8 cellular contexts compared by ENCODE assay signal in the genomic region with DNA sequence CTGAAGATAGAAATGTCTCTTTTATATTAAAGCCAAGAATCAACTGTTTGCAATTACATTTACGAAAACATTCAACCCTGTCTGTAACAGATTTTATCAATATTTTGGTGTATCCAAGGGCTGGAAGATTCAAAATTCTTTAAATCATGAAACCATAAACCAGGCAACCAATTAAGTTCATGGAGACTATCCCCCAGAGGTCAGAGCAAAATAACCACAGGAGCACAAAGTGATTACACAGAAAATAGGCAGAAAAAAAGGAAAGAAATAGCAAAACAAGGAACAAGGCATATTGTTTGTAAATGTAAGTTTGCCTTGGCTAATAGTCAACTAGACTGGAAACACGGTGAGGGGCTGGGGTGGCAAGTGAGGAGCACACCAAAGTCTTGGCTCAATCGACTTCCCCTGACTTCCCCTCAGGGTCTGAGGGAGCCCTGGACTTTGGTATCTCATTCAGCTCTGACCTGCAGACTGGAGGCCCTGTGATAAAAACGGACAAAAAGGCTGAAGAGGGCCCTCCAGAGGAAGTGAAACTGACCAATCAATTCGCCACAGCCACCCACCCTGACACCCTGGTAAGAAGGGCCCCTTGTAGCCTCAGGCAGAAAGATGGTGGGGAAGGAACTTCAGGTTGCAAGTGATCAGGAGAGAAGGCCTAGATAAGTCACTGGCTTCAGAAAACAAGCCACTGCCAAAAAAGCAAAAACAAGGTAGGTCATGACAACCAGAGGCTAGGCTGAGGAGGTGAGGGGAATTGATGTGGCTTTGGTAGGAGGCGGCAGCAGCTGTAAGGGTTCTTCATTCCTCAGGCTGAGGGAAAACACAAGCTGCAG. TPM values are rescaled to one million over a fixed set of nuclear protein-coding genes. Genes with fewer than 3 reads are reported as not detected.
A peak's percentile ranks its signal among the peaks of the same experiment; 100 is the strongest.
DNase-seq lines count a peak whose midpoint lies in the region; ATAC-seq and TF ChIP-seq lines count a peak whose summit lies in the region.

No MANE protein-coding gene starts in this region.

- H3K4ac ChIP-seq in neuronal stem cell (ENCODE audit: low read length), result no peak overlapping the region

- peaks cover 22 to 41% of the 10 kb centered on the region in 2 donors for H3K4me1 ChIP-seq in neuronal stem cell (ENCODE audit: control insufficient read depth in 2 of 2, insufficient read depth in 1 of 2, low read depth in 1 of 2, low read length in 2 of 2)

- peaks cover 6% of the 10 kb centered on the region for H3K79me1 ChIP-seq in neuronal stem cell (ENCODE audit: low read depth, low read length)

- peaks cover 0 to 2% of the 10 kb centered on the region in 2 donors for H3K9me3 ChIP-seq in neuronal stem cell (replicated peaks in 1 of 2; ENCODE audit: control insufficient read depth in 2 of 2, insufficient read depth in 1 of 2, low read depth in 1 of 2, low read length in 2 of 2)

- H3K4me3 Mint-ChIP-seq in activated CD8-positive, alpha-beta memory T cell treated with anti-CD3 and anti-CD28 coated beads, Interleukin-2, amount 10 ng/mL, durations not matched to agents 7 days and 5 days, result peak overlapping the region; percentile 86

- no peak overlapping the region for H2AK5ac ChIP-seq in neuronal stem cell (ENCODE audit: low read depth, low read length)

- no peak overlapping the region for H4K8ac ChIP-seq in neuronal stem cell (ENCODE audit: low read depth, low read length)

- H3K36me3 ChIP-seq in neuronal stem cell (replicated peaks in 1 of 2; ENCODE audit: control insufficient read depth in 2 of 2, insufficient read depth in 2 of 2, low read length in 2 of 2), result peaks cover 0 to 3% of the 10 kb centered on the region in 2 donors

- H3K27ac Mint-ChIP-seq in activated CD8-positive, alpha-beta memory T cell treated with anti-CD3 and anti-CD28 coated beads, Interleukin-2, amount 10 ng/mL, durations not matched to agents 7 days and 5 days, result peak overlapping the region; percentile 90

- no peak overlapping the region for H2AFZ ChIP-seq in neuronal stem cell (ENCODE audit: low read length)

- H3K4me1 Mint-ChIP-seq in activated CD8-positive, alpha-beta memory T cell treated with anti-CD3 and anti-CD28 coated beads, Interleukin-2, amount 10 ng/mL, durations not matched to agents 7 days and 5 days, result peaks cover 65% of the 10 kb centered on the region

- H3K27ac ChIP-seq in neuronal stem cell (replicated peaks; ENCODE audit: low read length), result no peak overlapping the region

- peaks cover 4% of the 10 kb centered on the region for H3K9me3 Mint-ChIP-seq in activated CD8-positive, alpha-beta memory T cell treated with anti-CD3 and anti-CD28 coated beads, Interleukin-2, amount 10 ng/mL, durations not matched to agents 7 days and 5 days (ENCODE audit: low read depth)

- no peak overlapping the region for H2BK12ac ChIP-seq in neuronal stem cell (ENCODE audit: low read length)

- H2BK5ac ChIP-seq in neuronal stem cell (ENCODE audit: low read length), result no peak overlapping the region

- no peak overlapping the region for H2BK15ac ChIP-seq in neuronal stem cell (ENCODE audit: low read length)

- no peak overlapping the region for H3K23ac ChIP-seq in neuronal stem cell (ENCODE audit: low read depth, low read length, poor library complexity)

- H3K9ac ChIP-seq in neuronal stem cell (ENCODE audit: low read depth, low read length, poor library complexity), result no peak overlapping the region

- no peaks in the 10 kb centered on the region for H3K27me3 Mint-ChIP-seq in activated CD8-positive, alpha-beta memory T cell treated with anti-CD3 and anti-CD28 coated beads, Interleukin-2, amount 10 ng/mL, durations not matched to agents 7 days and 5 days

- no CpG with 5 or more reads among the region's 6 CpGs for WGBS in neuronal stem cell (ENCODE audit: extremely low coverage in 2 of 2, insufficient read length in 2 of 2, insufficient replicate concordance in 1 of 2), 2 donors

- ATAC-seq in activated CD8-positive, alpha-beta memory T cell treated with anti-CD3 and anti-CD28 coated beads, Interleukin-2, amount 10 ng/mL, durations not matched to agents 7 days and 5 days, result peak; percentile 8

- peak; percentile 4 for TF ChIP-seq POLR2A in erythroblast (IDR thresholded peaks at IDR 0.05; ENCODE audit: low read length)

- H2BK120ac ChIP-seq in neuronal stem cell (ENCODE audit: low read depth, low read length), result no peak overlapping the region

- peak overlapping the region; percentile 67 for H3K4me2 ChIP-seq in neuronal stem cell (ENCODE audit: insufficient read depth, low read length, poor library complexity, severe bottlenecking)

- no peak overlapping the region for H3K18ac ChIP-seq in neuronal stem cell (ENCODE audit: low read length)

- no peaks in the 10 kb centered on the region for H3K27me3 ChIP-seq in neuronal stem cell (ENCODE audit: control insufficient read depth in 3 of 3, insufficient read depth in 3 of 3, low read depth in 1 of 3, low read length in 3 of 3)

- CTCF ChIA-PET in activated CD8-positive, alpha-beta memory T cell treated with anti-CD3 and anti-CD28 coated beads, Interleukin-2, amount 10 ng/mL, durations not matched to agents 7 days and 5 days (lab: Charles Lee), result interaction anchor here (0.8 to 4.3 kb wide), 13 partner anchors 10 to 309 kb away, joined by 3 to 24 read pairs (median 4); a partner anchor contains a TSS

- DNase-seq in AG08395 (ENCODE audit: low spot score), result peak; percentile 33
- DNase-seq in GM19238 (ENCODE audit: insufficient read length, low spot score), result peak; percentile 58
- peak; percentile 46 for DNase-seq in M059J (ENCODE audit: low read depth)
- peak; percentile 57 for DNase-seq in activated CD8-positive, alpha-beta memory T cell treated with anti-CD3 and anti-CD28 coated beads, Interleukin-2, amount 10 ng/mL, durations not matched to agents 7 days and 5 days
- DNase-seq in erythroblast (lab: John Stamatoyannopoulos, UW), result peak; percentile 74 to 83
- no peak for DNase-seq in neuronal stem cell (ENCODE audit: low spot score)
- DNase-seq in SHP77 (lab: John Stamatoyannopoulos, UW), result no peak
- DNase-seq in SK-N-DZ (ENCODE audit: low spot score), result no peak

- H3K4me3 ChIP-seq in neuronal stem cell (ENCODE audit: low read length in 2 of 2), result peak overlapping the region; percentile 33 to 84

- no peak overlapping the region for H4K91ac ChIP-seq in neuronal stem cell (ENCODE audit: low read depth, low read length, poor library complexity)

- H3K14ac ChIP-seq in neuronal stem cell (ENCODE audit: low read length), result no peak overlapping the region

- peaks cover 18% of the 10 kb centered on the region for H3K36me3 Mint-ChIP-seq in activated CD8-positive, alpha-beta memory T cell treated with anti-CD3 and anti-CD28 coated beads, Interleukin-2, amount 10 ng/mL, durations not matched to agents 7 days and 5 days

RNA-seq across cellular contexts. Expression of a gene that starts 1.9 kb away (rescaled TPM):
- 9.6 and 11.0 TPM in 2 replicates for total RNA-seq in M059J (2014; rRNA removed; shearing (Covaris generic))
- total RNA-seq in activated CD8-positive, alpha-beta memory T cell treated with anti-CD3 and anti-CD28 coated beads, Interleukin-2, amount 10 ng/mL, durations not matched to agents 7 days and 5 days, result 10 to 100 TPM; 31.0 to 38.3 TPM
- 12.3 TPM for polyA plus RNA-seq in neuronal stem cell (2013, experiment 1 of 2)
- polyA plus RNA-seq in neuronal stem cell (2013, experiment 2 of 2), result 13.3 TPM
- 3.9 and 4.0 TPM in 2 replicates for polyA plus RNA-seq in SK-N-DZ (2014; cell fraction: cytosol; rRNA removed)
- polyA plus RNA-seq in SK-N-DZ (2014; cell fraction: nucleus; rRNA removed), result 6.9 and 20.1 TPM in 2 replicates

RNA-seq across cellular contexts. Expression of a gene that starts 47.7 kb away (rescaled TPM):
- 104 and 152 TPM in 2 replicates for total RNA-seq in M059J (2014; rRNA removed; shearing (Covaris generic))
- 10 to 100 TPM; 54.5 to 66.4 TPM for total RNA-seq in activated CD8-positive, alpha-beta memory T cell treated with anti-CD3 and anti-CD28 coated beads, Interleukin-2, amount 10 ng/mL, durations not matched to agents 7 days and 5 days
- 89.5 TPM for polyA plus RNA-seq in neuronal stem cell (2013, experiment 1 of 2)
- 91.3 TPM for polyA plus RNA-seq in neuronal stem cell (2013, experiment 2 of 2)
- polyA plus RNA-seq in SK-N-DZ (2014; cell fraction: cytosol; rRNA removed), result 32.6 and 33.7 TPM in 2 replicates
- polyA plus RNA-seq in SK-N-DZ (2014; cell fraction: nucleus; rRNA removed), result 8.5 and 11.4 TPM in 2 replicates

Comparison
In these comparisons a context has a peak if more than half of its experiments do, and no peak if none do; other contexts are left out.
1. DNase-seq: peak in AG08395 (single experiment), GM19238 (single experiment), M059J (single experiment), activated CD8-positive, alpha-beta memory T cell treated with anti-CD3 and anti-CD28 coated beads, Interleukin-2, amount 10 ng/mL, durations not matched to agents 7 days and 5 days (single experiment) and erythroblast (2 of 2); none in neuronal stem cell (single experiment), SHP77 (0 of 2) and SK-N-DZ (single experiment).